26 cellular contexts compared by ENCODE assay signal in the genomic region with DNA sequence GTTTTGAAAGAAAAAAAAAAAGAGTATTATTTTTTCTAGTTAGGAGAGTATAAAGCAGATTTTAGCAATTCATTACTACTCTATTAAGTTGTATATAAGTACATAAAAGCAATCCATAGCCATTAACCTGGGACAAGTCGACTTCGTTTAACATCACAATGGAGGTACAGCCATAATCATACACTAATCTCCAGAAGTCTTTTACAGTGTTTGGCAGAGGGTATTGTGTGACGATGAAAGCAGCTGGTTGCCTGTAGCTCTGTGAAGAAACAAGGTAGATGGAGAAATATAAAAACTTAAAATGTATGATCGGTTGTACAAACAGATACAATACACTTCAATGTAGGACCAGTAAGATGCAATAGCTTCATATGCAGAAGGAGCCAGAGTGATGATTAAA.
"Had no signal": no experiment of that assay in that cellular context is flagged by ENCODE, and none has a peak within 500 bp of the region (broad histone marks: within the 10 kb centered on the region; RNA-seq: fewer than 3 reads in every experiment).

No MANE protein-coding gene starts in this region.

- H3K4me3 ChIP-seq: colonic mucosa, gastrocnemius medialis, lower lobe of right lung, pancreas, right lobe of liver, thoracic aorta, tibial nerve, upper lobe of left lung had no signal

- H3K27ac Mint-ChIP-seq: dendritic cell treated with granulocyte-macrophage colony-stimulating factor and Interleukin-4, amounts not matched to agents 40 ng/mL and 50 ng/mL, for 4 days; endodermal cell; natural killer cell treated with Interleukin-12 subunit alpha and Interleukin-12 subunit beta and Interleukin-15 and Interleukin-18, amount 100 ng/mL, for 72 hours had no signal

- DNase-seq: colonic mucosa; effector CD8-positive, alpha-beta T cell; endodermal cell; foreskin fibroblast; gastrocnemius medialis; head of caudate nucleus; left ventricle myocardium superior; lower lobe of right lung; pancreas; retina; right lobe of liver; small intestine; stimulated activated CD4-positive, alpha-beta T cell treated with anti-CD3 and anti-CD28 coated beads, Interleukin-12 subunit alpha, Interleukin-12 subunit beta, amount 100 ng/mL, for 4 hours; stimulated activated CD4-positive, alpha-beta T cell treated with anti-CD3 and anti-CD28 coated beads, Interleukin-1b, Interleukin-23, amount 100 ng/mL, for 48 hours; stimulated activated CD4-positive, alpha-beta T cell treated with anti-CD3 and anti-CD28 coated beads, Interleukin-4, amount 100 ng/mL, for 1 hour; stimulated activated CD8-positive, alpha-beta memory T cell treated with anti-CD3 and anti-CD28 coated beads, Interleukin-4, amount 100 ng/mL, for 48 hours; stimulated activated naive CD4-positive, alpha-beta T cell; upper lobe of left lung had no signal

- H3K27ac ChIP-seq: colonic mucosa, epithelial cell of prostate, gastrocnemius medialis, lower lobe of right lung, neutrophil, pancreas, right lobe of liver, thoracic aorta, tibial nerve, upper lobe of left lung had no signal

- H3K4me1 Mint-ChIP-seq: endodermal cell had no signal

- ATAC-seq: esophagus mucosa; gastrocnemius medialis; left ventricle myocardium superior; lower lobe of right lung; natural killer cell treated with Interleukin-12 subunit alpha and Interleukin-12 subunit beta and Interleukin-15 and Interleukin-18, amount 100 ng/mL, for 72 hours; pancreas; right lobe of liver had no signal

- H3K36me3 Mint-ChIP-seq: natural killer cell treated with Interleukin-12 subunit alpha and Interleukin-12 subunit beta and Interleukin-15 and Interleukin-18, amount 100 ng/mL, for 72 hours had no signal

- H3K27me3 Mint-ChIP-seq: dendritic cell treated with granulocyte-macrophage colony-stimulating factor and Interleukin-4, amounts not matched to agents 40 ng/mL and 50 ng/mL, for 4 days; natural killer cell treated with Interleukin-12 subunit alpha and Interleukin-12 subunit beta and Interleukin-15 and Interleukin-18, amount 100 ng/mL, for 72 hours had no signal

- H3K36me3 ChIP-seq: neutrophil had no signal

- H3K4me3 Mint-ChIP-seq: dendritic cell treated with granulocyte-macrophage colony-stimulating factor and Interleukin-4, amounts not matched to agents 40 ng/mL and 50 ng/mL, for 4 days; endodermal cell; natural killer cell treated with Interleukin-12 subunit alpha and Interleukin-12 subunit beta and Interleukin-15 and Interleukin-18, amount 100 ng/mL, for 72 hours; neural crest cell had no signal

- H3K27me3 ChIP-seq: colonic mucosa, gastrocnemius medialis, neutrophil, pancreas, right lobe of liver, tibial nerve, upper lobe of left lung had no signal

- H3K4me1 ChIP-seq: colonic mucosa, gastrocnemius medialis, lower lobe of right lung, pancreas, right lobe of liver, tibial nerve, upper lobe of left lung had no signal

- H3K9me3 Mint-ChIP-seq: dendritic cell treated with granulocyte-macrophage colony-stimulating factor and Interleukin-4, amounts not matched to agents 40 ng/mL and 50 ng/mL, for 4 days; endodermal cell; natural killer cell treated with Interleukin-12 subunit alpha and Interleukin-12 subunit beta and Interleukin-15 and Interleukin-18, amount 100 ng/mL, for 72 hours; neural crest cell had no signal

- H3K9me3 ChIP-seq: colonic mucosa, gastrocnemius medialis, lower lobe of right lung, neutrophil, pancreas, right lobe of liver, thoracic aorta, tibial nerve, upper lobe of left lung had no signal
